In the genomic region with DNA sequence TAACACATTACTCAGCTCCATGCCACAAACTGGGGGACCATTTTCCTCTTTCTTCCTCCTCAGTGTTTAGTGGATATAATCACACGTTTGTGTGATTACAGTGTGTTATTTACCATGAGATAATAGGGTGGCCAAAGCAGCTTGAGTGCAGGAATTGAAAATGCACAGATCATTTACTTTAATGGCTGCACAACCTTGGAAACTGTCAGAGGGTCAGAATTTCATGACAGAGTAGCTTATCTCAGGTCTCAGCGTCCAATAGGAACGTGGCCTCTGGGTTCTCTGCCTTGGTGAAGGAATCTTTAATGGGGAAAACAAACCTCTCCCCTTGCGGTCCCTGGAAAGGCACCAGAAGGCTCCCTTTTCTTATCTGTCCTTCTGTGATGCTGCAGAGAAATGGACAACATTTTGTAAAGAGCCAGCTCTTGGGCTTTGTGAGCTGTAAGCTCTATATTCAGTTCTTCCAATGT, we compare ENCODE assay signal across 25 cellular contexts.
DNase-seq lines count a peak whose midpoint lies in the region; ATAC-seq, FAIRE-seq and TF ChIP-seq lines count a peak whose summit lies in the region.
"Had no signal": no experiment of that assay in that cellular context is flagged by ENCODE, and none has a peak within 500 bp of the region (broad histone marks: within the 10 kb centered on the region; RNA-seq: fewer than 3 reads in every experiment).

No MANE protein-coding gene starts in this region.

- ATAC-seq in DND-41 (ENCODE audit: insufficient read depth, low read depth) (no peak), sciatic nerve (peak; percentile 6), GM19395 (IDR thresholded peaks at IDR 0.05; ENCODE audit: unreplicated experiment) (no peak)
- ATAC-seq: gastrocnemius medialis; left ventricle myocardium superior; naive thymus-derived CD4-positive, alpha-beta T cell had no signal

- no peak overlapping the region for H3K27ac ChIP-seq in DND-41 (ENCODE audit: low read length)
- H3K27ac ChIP-seq in keratinocyte (ENCODE audit: control insufficient read depth, insufficient read depth, low read length) = no peak overlapping the region
- H3K27ac ChIP-seq: cardiac muscle cell, gastrocnemius medialis, spleen, upper lobe of left lung had no signal

- H4K20me1 ChIP-seq in DND-41 (ENCODE audit: insufficient read depth, low read length) (no peaks in the 10 kb centered on the region), keratinocyte (ENCODE audit: control insufficient read depth, extremely low read depth, insufficient read depth, low read length) (no peaks in the 10 kb centered on the region)

- no peaks in the 10 kb centered on the region for H3K79me2 ChIP-seq in DND-41 (ENCODE audit: insufficient read depth, low read length)
- no peaks in the 10 kb centered on the region for H3K79me2 ChIP-seq in keratinocyte (ENCODE audit: control insufficient read depth, insufficient read depth, low read length)

- FAIRE-seq in keratinocyte (lab: Jason Lieb, UNC) = peak; percentile 96
- FAIRE-seq: GM12891, TTC549 had no signal

- H3K27me3 ChIP-seq in DND-41 (ENCODE audit: insufficient read depth, low read length, poor library complexity) (no peaks in the 10 kb centered on the region), keratinocyte (ENCODE audit: control insufficient read depth, extremely low read depth, insufficient read depth, low read length) (no peaks in the 10 kb centered on the region)
- H3K27me3 ChIP-seq: cardiac muscle cell, gastrocnemius medialis, spleen, upper lobe of left lung had no signal

- H3K9me3 ChIP-seq in DND-41 (ENCODE audit: insufficient read depth, low read length, severe bottlenecking) (peaks cover 7% of the 10 kb centered on the region), keratinocyte (ENCODE audit: control insufficient read depth, low read depth, low read length) (peaks cover 5% of the 10 kb centered on the region)
- H3K9me3 ChIP-seq: gastrocnemius medialis had no signal

- dilution Hi-C loops in keratinocyte (cut with MboI; ENCODE audit: extremely low pct_ligation_motif_present, low sequenced_read_pairs) = no loop called here

- TF ChIP-seq CTCF in DND-41 (IDR thresholded peaks at IDR 0.05; ENCODE audit: borderline replicate concordance, extremely low read depth, low read length, poor library complexity, severe bottlenecking) = no peak
- TF ChIP-seq CTCF in keratinocyte (optimal IDR thresholded peaks at IDR 0.05 in 1 of 3, IDR thresholded peaks at IDR 0.05 in 1 of 3, conservative IDR thresholded peaks at IDR 0.05 in 1 of 3; ENCODE audit: extremely low read depth in 1 of 3, insufficient read depth in 2 of 3, low read length in 3 of 3) = no peak

- H3K4me1 ChIP-seq in DND-41 (ENCODE audit: insufficient read depth, low read length) (no peaks in the 10 kb centered on the region), keratinocyte (ENCODE audit: control insufficient read depth, extremely low read depth, insufficient read depth, low read length) (peaks cover 16% of the 10 kb centered on the region)
- H3K4me1 ChIP-seq: gastrocnemius medialis had no signal

- H3K4me2 ChIP-seq in DND-41 (ENCODE audit: insufficient read depth, low read length) (no peak overlapping the region), keratinocyte (ENCODE audit: control insufficient read depth, extremely low read depth, insufficient read depth, low read depth, low read length) (peak overlapping the region; percentile 28)

- H3K9ac ChIP-seq in DND-41 (ENCODE audit: low read depth, low read length) (no peak overlapping the region), keratinocyte (ENCODE audit: control insufficient read depth, extremely low read depth, insufficient read depth, low read length) (no peak overlapping the region)

- no peaks in the 10 kb centered on the region for H3K9me1 ChIP-seq in keratinocyte (ENCODE audit: control insufficient read depth, extremely low read depth, insufficient read depth, low read length)

- 0 out of 2 replicates have a peak overlapping the region, but pooled peaks have one; percentile 27 for H2AFZ ChIP-seq in DND-41 (ENCODE audit: low read depth, low read length)
- H2AFZ ChIP-seq in keratinocyte (ENCODE audit: control insufficient read depth, low read length) = peak overlapping the region; percentile 68

- H3K4me3 ChIP-seq in DND-41 (ENCODE audit: low read depth in 1 of 2, low read length in 2 of 2) = no peak overlapping the region
- no peak overlapping the region for H3K4me3 ChIP-seq in keratinocyte (ENCODE audit: control insufficient read depth in 2 of 3, extremely low read depth in 1 of 3, insufficient read depth in 2 of 3, low read depth in 1 of 3, low read length in 3 of 3)
- H3K4me3 ChIP-seq: cardiac muscle cell, gastrocnemius medialis, spleen, upper lobe of left lung had no signal

- intact Hi-C loops in sciatic nerve (cut with DNase I) = no loop called here

- DNase-seq in DND-41 (no peak), NCI-H2227 treated with DMSO at 0.1 percent for 48 hours (lab: John Stamatoyannopoulos, UW) (peak; percentile 92), keratinocyte (ENCODE audit: low read depth, low spot score) (no peak), sciatic nerve (ENCODE audit: low spot score) (no peak), AG08395 (ENCODE audit: low spot score) (no peak), cerebellar nuclear complex (lab: John Stamatoyannopoulos, UW) (no peak)
- DNase-seq: activated CD4-positive, alpha-beta memory T cell treated with anti-CD3 and anti-CD28 coated beads for 36 hours; activated CD8-positive, alpha-beta memory T cell treated with anti-CD3 and anti-CD28 coated beads, Interleukin-2, amount 50 U/mL, for 48 hours; Caco-2; dermis blood vessel endothelial cell; EL; gastrocnemius medialis; left ventricle myocardium superior; naive thymus-derived CD4-positive, alpha-beta T cell; NCI-H1436 treated with DMSO at 0.1 percent for 48 hours; NCI-H2107; NCI-H510A treated with DMSO at 0.1 percent for 48 hours; RPMI8226; spleen; stimulated activated CD4-positive, alpha-beta T cell treated with anti-CD3 and anti-CD28 coated beads, Interleukin-2, amount 100 ng/mL, for 48 hours; upper lobe of left lung had no signal

- no peaks in the 10 kb centered on the region for H3K36me3 ChIP-seq in DND-41 (ENCODE audit: insufficient read depth, low read length)
- H3K36me3 ChIP-seq in keratinocyte (ENCODE audit: control insufficient read depth in 2 of 2, extremely low read depth in 1 of 2, insufficient read depth in 2 of 2, low read length in 2 of 2) = no peaks in the 10 kb centered on the region
- H3K36me3 ChIP-seq: cardiac muscle cell, gastrocnemius medialis, spleen, upper lobe of left lung had no signal
